Comparison of ENCODE assay signal across 2 cellular contexts in genomic region chr10:50586740-50587088, GRCh38.
TF ChIP-seq lines count a peak whose summit lies in the region.

No MANE protein-coding gene starts in this region.

TF ChIP-seq in IMR-90, 13 proteins besides CTCF, POLR2A, EP300 and RAD21:
- TF ChIP-seq NFE2L2 (IDR thresholded peaks at IDR 0.05; ENCODE audit: low read depth, low read length) (no peak), CHD1 (IDR thresholded peaks at IDR 0.05; ENCODE audit: low read depth, low read length) (no peak), ELK1 (IDR thresholded peaks at IDR 0.05; ENCODE audit: borderline replicate concordance, low read depth, low read length) (no peak), MAFK (IDR thresholded peaks at IDR 0.05; ENCODE audit: low read depth, low read length) (no peak), BHLHE40 (IDR thresholded peaks at IDR 0.05; ENCODE audit: low read depth, low read length) (no peak), RCOR1 (IDR thresholded peaks at IDR 0.05; ENCODE audit: insufficient replicate concordance, low read length) (no peak), CEBPB (IDR thresholded peaks at IDR 0.05; ENCODE audit: low read depth, low read length) (no peak), MAZ (IDR thresholded peaks at IDR 0.05; ENCODE audit: borderline replicate concordance, low read depth, low read length) (no peak), FOS (IDR thresholded peaks at IDR 0.05; ENCODE audit: low read depth, low read length) (no peak), SMC3 (IDR thresholded peaks at IDR 0.05; ENCODE audit: low read depth, low read length) (no peak), MXI1 (IDR thresholded peaks at IDR 0.05; ENCODE audit: borderline replicate concordance, low read depth, low read length) (no peak), RFX5 (IDR thresholded peaks at IDR 0.05; ENCODE audit: low read depth, low read length) (no peak), USF2 (IDR thresholded peaks at IDR 0.05; ENCODE audit: low read depth, low read length) (no peak)

TF ChIP-seq in K562, 482 proteins besides CTCF, POLR2A, EP300 and RAD21:
- TF ChIP-seq NRF1 (conservative IDR thresholded peaks at IDR 0.05 in 1 of 2, IDR thresholded peaks at IDR 0.05 in 1 of 2) (peak in 1 of 2 experiments; percentile 3; a peak in 1 of 4 replicates), ZNF384 (IDR thresholded peaks at IDR 0.05; ENCODE audit: low read depth, low read length) (no peak), CREB3L1 (IDR thresholded peaks at IDR 0.05; ENCODE audit: borderline replicate concordance, low read depth) (0 out of 2 replicates have a peak, but pooled peaks have one; percentile 6), EWSR1 (IDR thresholded peaks at IDR 0.05; ENCODE audit: borderline replicate concordance, low read depth, partially characterized antibody) (no peak), PML (IDR thresholded peaks at IDR 0.05; ENCODE audit: low read length) (no peak), TAL1 (IDR thresholded peaks at IDR 0.05) (no peak), FOSL1 (tag; conservative IDR thresholded peaks at IDR 0.05) (peak; percentile 60), ZBED1 (IDR thresholded peaks at IDR 0.05) (no peak), CBFA2T2 (conservative IDR thresholded peaks at IDR 0.05) (0 out of 2 replicates have a peak, but pooled peaks have one; percentile 15), RBFOX2 (IDR thresholded peaks at IDR 0.05; ENCODE audit: low read depth, low read length) (0 out of 2 replicates have a peak, but pooled peaks have one; percentile 12), TAF1 (IDR thresholded peaks at IDR 0.05; ENCODE audit: control insufficient read depth, extremely low read depth, insufficient read depth, low read length, severe bottlenecking) (no peak), ARID1B (IDR thresholded peaks at IDR 0.05) (no peak; the same call in 1 of the 2 replicates), ZEB2 (IDR thresholded peaks at IDR 0.05) (0 out of 2 replicates have a peak, but pooled peaks have one; percentile 2), KDM1A (IDR thresholded peaks at IDR 0.05) (peak in 1 of 2 experiments; percentile 46; a peak in 1 of 4 replicates), CEBPG (CRISPR knock-in tag; IDR thresholded peaks at IDR 0.05) (no peak), CEBPG (tag; conservative IDR thresholded peaks at IDR 0.05 in 1 of 2, IDR thresholded peaks at IDR 0.05 in 1 of 2) (peak in 1 of 2 experiments; percentile 67; a peak in 2 of 4 replicates), ARNT (IDR thresholded peaks at IDR 0.05) (0 out of 4 replicates have a peak, but pooled peaks of 1 of the 2 experiments have one; percentile 13), NR2C2 (CRISPR knock-in tag; IDR thresholded peaks at IDR 0.05) (no peak), NR2C2 (tag; IDR thresholded peaks at IDR 0.05) (0 out of 2 replicates have a peak, but pooled peaks have one; percentile 7)
